ENCODE assay signal across 30 cellular contexts in genomic region chr11:134576286-134576685, GRCh38.
"Had no signal": no experiment of that assay in that cellular context is flagged by ENCODE, and none has a peak within 500 bp of the region (broad histone marks: within the 10 kb centered on the region; RNA-seq: fewer than 3 reads in every experiment).

No MANE protein-coding gene starts in this region.

- H3K27me3 ChIP-seq: ascending aorta, cardiac muscle cell, colonic mucosa, dorsolateral prefrontal cortex, right lobe of liver had no signal

- H3K4me1 ChIP-seq: ascending aorta, colonic mucosa, left lung, lower lobe of right lung, right lobe of liver, upper lobe of right lung had no signal

- H3K9me3 Mint-ChIP-seq: activated CD4-positive, alpha-beta memory T cell treated with anti-CD3 and anti-CD28 coated beads for 36 hours; activated naive CD4-positive, alpha-beta T cell treated with anti-CD3 and anti-CD28 coated beads, Interleukin-2, amount 10 ng/mL, durations not matched to agents 7 days and 5 days; activated naive CD8-positive, alpha-beta T cell treated with anti-CD3 and anti-CD28 coated beads, Interleukin-2, amount 10 ng/mL, durations not matched to agents 7 days and 5 days; activated T-cell treated with anti-CD3 and anti-CD28 coated beads, Interleukin-2, amount 50 U/mL, for 24 hours; brain; effector memory CD8-positive, alpha-beta T cell; nephron; stimulated activated memory B cell treated with anti-CD40 and anti-IgM and Interleukin-4, amounts not matched to agents 10 μg/mL and 1 μg/mL and 100 μg/mL, for 72 hours; stimulated activated naive CD8-positive, alpha-beta T cell treated with anti-CD3 and anti-CD28 coated beads, Interleukin-15, amount 100 ng/mL, for 72 hours had no signal

- DNase-seq: activated CD4-positive, alpha-beta memory T cell treated with anti-CD3 and anti-CD28 coated beads for 36 hours; activated CD4-positive, alpha-beta T cell treated with anti-CD3 and anti-CD28 coated beads for 4 hours; activated gamma-delta T cell; activated naive CD4-positive, alpha-beta T cell treated with anti-CD3 and anti-CD28 coated beads, Interleukin-2, amount 10 ng/mL, durations not matched to agents 7 days and 5 days; activated naive CD8-positive, alpha-beta T cell treated with anti-CD3 and anti-CD28 coated beads, Interleukin-2, amount 10 ng/mL, durations not matched to agents 7 days and 5 days; activated T-cell treated with anti-CD3 and anti-CD28 coated beads, Interleukin-2, amount 50 U/mL, for 24 hours; cerebellar nuclear complex; colonic mucosa; dorsolateral prefrontal cortex; effector memory CD8-positive, alpha-beta T cell; foreskin fibroblast; immature natural killer cell; left lung; lower lobe of right lung; mesendoderm; mucosa of descending colon; right lobe of liver; stimulated activated CD4-positive, alpha-beta T cell treated with anti-CD3 and anti-CD28 coated beads, Interleukin-12 subunit alpha, Interleukin-12 subunit beta, amount 100 ng/mL, for 4 hours; stimulated activated CD4-positive, alpha-beta T cell treated with anti-CD3 and anti-CD28 coated beads, Interleukin-4, amount 100 ng/mL, for 24 hours; stimulated activated naive CD8-positive, alpha-beta T cell treated with anti-CD3 and anti-CD28 coated beads, Interleukin-15, amount 100 ng/mL, for 72 hours; substantia nigra; T-helper 9 cell; upper lobe of right lung had no signal

- H3K36me3 Mint-ChIP-seq: activated CD4-positive, alpha-beta memory T cell treated with anti-CD3 and anti-CD28 coated beads for 36 hours; activated naive CD4-positive, alpha-beta T cell treated with anti-CD3 and anti-CD28 coated beads, Interleukin-2, amount 10 ng/mL, durations not matched to agents 7 days and 5 days; activated naive CD8-positive, alpha-beta T cell treated with anti-CD3 and anti-CD28 coated beads, Interleukin-2, amount 10 ng/mL, durations not matched to agents 7 days and 5 days; brain; immature natural killer cell; stimulated activated memory B cell treated with anti-CD40 and anti-IgM and Interleukin-4, amounts not matched to agents 10 μg/mL and 1 μg/mL and 100 μg/mL, for 72 hours had no signal

- H3K4me3 Mint-ChIP-seq: activated CD4-positive, alpha-beta memory T cell treated with anti-CD3 and anti-CD28 coated beads for 36 hours; activated naive CD4-positive, alpha-beta T cell treated with anti-CD3 and anti-CD28 coated beads, Interleukin-2, amount 10 ng/mL, durations not matched to agents 7 days and 5 days; activated naive CD8-positive, alpha-beta T cell treated with anti-CD3 and anti-CD28 coated beads, Interleukin-2, amount 10 ng/mL, durations not matched to agents 7 days and 5 days; activated T-cell treated with anti-CD3 and anti-CD28 coated beads, Interleukin-2, amount 50 U/mL, for 24 hours; brain; effector memory CD8-positive, alpha-beta T cell; immature natural killer cell; nephron; stimulated activated memory B cell treated with anti-CD40 and anti-IgM and Interleukin-4, amounts not matched to agents 10 μg/mL and 1 μg/mL and 100 μg/mL, for 72 hours; stimulated activated naive CD8-positive, alpha-beta T cell treated with anti-CD3 and anti-CD28 coated beads, Interleukin-15, amount 100 ng/mL, for 72 hours had no signal

- H3K9me3 ChIP-seq: ascending aorta, colonic mucosa, left lung, lower lobe of right lung, mucosa of descending colon, right lobe of liver, upper lobe of right lung had no signal

- H3K27ac ChIP-seq: ascending aorta, cardiac muscle cell, colonic mucosa, dorsolateral prefrontal cortex, left lung, lower lobe of right lung, right lobe of liver, skin epidermis, upper lobe of right lung, VCaP had no signal

- H3K27ac Mint-ChIP-seq: activated CD4-positive, alpha-beta memory T cell treated with anti-CD3 and anti-CD28 coated beads for 36 hours; activated naive CD4-positive, alpha-beta T cell treated with anti-CD3 and anti-CD28 coated beads, Interleukin-2, amount 10 ng/mL, durations not matched to agents 7 days and 5 days; activated naive CD8-positive, alpha-beta T cell treated with anti-CD3 and anti-CD28 coated beads, Interleukin-2, amount 10 ng/mL, durations not matched to agents 7 days and 5 days; activated T-cell treated with anti-CD3 and anti-CD28 coated beads, Interleukin-2, amount 50 U/mL, for 24 hours; effector memory CD8-positive, alpha-beta T cell; immature natural killer cell; nephron; stimulated activated memory B cell treated with anti-CD40 and anti-IgM and Interleukin-4, amounts not matched to agents 10 μg/mL and 1 μg/mL and 100 μg/mL, for 72 hours had no signal

- H3K4me3 ChIP-seq: ascending aorta, cardiac muscle cell, colonic mucosa, dorsolateral prefrontal cortex, left lung, lower lobe of right lung, mucosa of descending colon, right lobe of liver, skin epidermis, upper lobe of right lung had no signal

- H3K4me1 Mint-ChIP-seq: activated naive CD4-positive, alpha-beta T cell treated with anti-CD3 and anti-CD28 coated beads, Interleukin-2, amount 10 ng/mL, durations not matched to agents 7 days and 5 days; nephron; stimulated activated memory B cell treated with anti-CD40 and anti-IgM and Interleukin-4, amounts not matched to agents 10 μg/mL and 1 μg/mL and 100 μg/mL, for 72 hours; stimulated activated naive CD8-positive, alpha-beta T cell treated with anti-CD3 and anti-CD28 coated beads, Interleukin-15, amount 100 ng/mL, for 72 hours had no signal

- H3K36me3 ChIP-seq: ascending aorta, cardiac muscle cell, colonic mucosa, left lung, lower lobe of right lung, right lobe of liver, upper lobe of right lung had no signal
